In the genomic region with DNA sequence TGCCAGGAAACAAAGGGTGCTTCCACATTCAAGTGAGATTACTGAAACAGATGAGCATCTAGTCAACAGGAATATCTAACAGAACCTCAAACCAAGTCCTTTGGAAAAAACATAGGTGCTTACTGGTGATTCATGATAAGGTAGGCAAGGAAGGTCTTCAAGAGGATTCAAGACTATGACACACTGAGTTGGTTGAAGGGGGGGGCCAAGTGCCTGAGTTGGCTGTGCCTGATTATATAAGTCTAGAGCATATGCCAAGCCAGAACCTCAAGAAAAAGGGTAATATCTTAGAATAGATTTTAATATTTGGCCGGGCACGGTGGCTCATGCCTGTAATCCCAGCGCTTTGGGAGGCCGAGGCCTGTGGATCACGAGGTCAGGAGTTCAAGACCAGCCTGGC, we compare ENCODE assay signal across 31 cellular contexts.
A peak's percentile ranks its signal among the peaks of the same experiment; 100 is the strongest.
DNase-seq lines count a peak whose midpoint lies in the region; ATAC-seq and TF ChIP-seq lines count a peak whose summit lies in the region.
"Had no signal": no experiment of that assay in that cellular context is flagged by ENCODE, and none has a peak within 500 bp of the region (broad histone marks: within the 10 kb centered on the region; RNA-seq: fewer than 3 reads in every experiment).

No MANE protein-coding gene starts in this region.

- no peak for DNase-seq in activated T-cell treated with anti-CD3 and anti-CD28 coated beads, Interleukin-2, amount 50 U/mL, for 72 hours
- no peak for DNase-seq in activated T-cell treated with anti-CD3 and anti-CD28 coated beads, Interleukin-2, amount 50 U/mL, for 1 hour
- DNase-seq in foreskin keratinocyte (no peak), occipital lobe (lab: John Stamatoyannopoulos, UW) (no peak)
- DNase-seq: 8988T; ACHN; AML-193; BE2C; C1 segment of cervical spinal cord; Caco-2; Calu3; CD4-positive, alpha-beta memory T cell; CD4-positive, alpha-beta T cell; CD4-positive, CD25-positive, alpha-beta regulatory T cell; CD8-positive, alpha-beta memory T cell; CD8-positive, alpha-beta T cell; COR-L47; DMS 273 treated with DMSO at 0.1 percent for 48 hours; DMS153; DMS53; DMS79; DMS79 treated with DMSO at 0.1 percent for 48 hours; DND-41; EL had no signal

- H3K36me3 Mint-ChIP-seq in activated T-cell treated with anti-CD3 and anti-CD28 coated beads, Interleukin-2, amount 50 U/mL, for 72 hours (ENCODE audit: insufficient read depth in 2 of 2): peaks cover 3 to 6% of the 10 kb centered on the region in 2 donors
- H3K36me3 Mint-ChIP-seq: CD4-positive, CD25-positive, alpha-beta regulatory T cell had no signal

- no peak for ATAC-seq in activated T-cell treated with anti-CD3 and anti-CD28 coated beads, Interleukin-2, amount 50 U/mL, for 72 hours (replicated peaks in 1 of 2)
- peak; percentile 60 for ATAC-seq in foreskin keratinocyte
- ATAC-seq: A549; CD8-positive, alpha-beta T cell had no signal

- H3K9me3 Mint-ChIP-seq in activated T-cell treated with anti-CD3 and anti-CD28 coated beads, Interleukin-2, amount 50 U/mL, for 72 hours: no peaks in the 10 kb centered on the region
- H3K9me3 Mint-ChIP-seq: CD14-positive monocyte; CD4-positive, alpha-beta memory T cell; CD4-positive, alpha-beta T cell; CD4-positive, CD25-positive, alpha-beta regulatory T cell; CD8-positive, alpha-beta memory T cell; CD8-positive, alpha-beta T cell had no signal

- H3K27ac ChIP-seq in foreskin keratinocyte: no peak overlapping the region
- H3K27ac ChIP-seq: 22Rv1; A549; BLaER1; BLaER1 treated with 17β-estradiol and CSF1 and Interleukin-3, amounts not matched to agents 10 nM and 100 nM; C4-2B had no signal

- H3K4me1 Mint-ChIP-seq in activated T-cell treated with anti-CD3 and anti-CD28 coated beads, Interleukin-2, amount 50 U/mL, for 72 hours (ENCODE audit: low read depth): peaks cover 26% of the 10 kb centered on the region
- H3K4me1 Mint-ChIP-seq: B cell; CD4-positive, alpha-beta memory T cell; CD8-positive, alpha-beta memory T cell had no signal

- no peak for TF ChIP-seq CTCF in foreskin keratinocyte (conservative IDR thresholded peaks at IDR 0.05)

- H3K4me1 ChIP-seq in foreskin keratinocyte: no peaks in the 10 kb centered on the region
- H3K4me1 ChIP-seq: A549, BE2C, Caco-2 had no signal

- no peaks in the 10 kb centered on the region for H3K27me3 Mint-ChIP-seq in activated T-cell treated with anti-CD3 and anti-CD28 coated beads, Interleukin-2, amount 50 U/mL, for 72 hours (ENCODE audit: low read depth)
- H3K27me3 Mint-ChIP-seq: B cell; CD4-positive, alpha-beta memory T cell; CD4-positive, alpha-beta T cell; CD4-positive, CD25-positive, alpha-beta regulatory T cell; CD8-positive, alpha-beta memory T cell had no signal

- H3K27ac Mint-ChIP-seq in activated T-cell treated with anti-CD3 and anti-CD28 coated beads, Interleukin-2, amount 50 U/mL, for 72 hours: peak overlapping the region; percentile 9
- H3K27ac Mint-ChIP-seq: B cell; CD14-positive monocyte; CD4-positive, alpha-beta memory T cell; CD4-positive, alpha-beta T cell; CD8-positive, alpha-beta T cell had no signal

- no peaks in the 10 kb centered on the region for H3K27me3 ChIP-seq in foreskin keratinocyte
- H3K27me3 ChIP-seq: BE2C; BLaER1; BLaER1 treated with 17β-estradiol and CSF1 and Interleukin-3, amounts not matched to agents 10 nM and 100 nM had no signal

- no peak overlapping the region for H3K4me3 Mint-ChIP-seq in activated T-cell treated with anti-CD3 and anti-CD28 coated beads, Interleukin-2, amount 50 U/mL, for 72 hours
- H3K4me3 Mint-ChIP-seq: B cell; CD14-positive monocyte; CD4-positive, alpha-beta memory T cell; CD4-positive, alpha-beta T cell; CD4-positive, CD25-positive, alpha-beta regulatory T cell; CD8-positive, alpha-beta memory T cell; CD8-positive, alpha-beta T cell had no signal
